1 cellular context compared by ENCODE assay signal in the genomic region with DNA sequence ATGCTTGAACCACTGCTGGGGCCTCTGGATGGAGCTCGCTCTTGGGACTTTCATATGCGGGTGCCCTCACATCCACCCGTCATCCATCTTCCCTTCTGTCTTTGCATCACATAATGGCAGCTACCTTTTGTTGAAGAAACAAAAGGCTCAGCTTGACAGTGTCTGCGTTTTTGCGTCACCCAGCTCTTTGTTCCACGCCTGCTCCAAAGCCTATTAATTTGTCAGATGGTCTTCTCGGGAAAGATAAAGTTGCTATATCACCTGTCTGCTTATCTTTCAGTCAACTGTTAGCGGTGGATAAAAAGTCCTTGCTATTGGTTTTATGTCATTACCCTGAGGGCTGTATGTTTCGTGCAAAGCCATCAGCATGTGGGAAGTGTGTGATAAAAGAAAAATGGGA.
TF ChIP-seq lines count a peak whose summit lies in the region.

No MANE protein-coding gene starts in this region.

TF ChIP-seq in K562, 482 proteins besides CTCF, POLR2A, EP300 and RAD21 (continued from another document and continues in another):
- TF ChIP-seq MYC (IDR thresholded peaks at IDR 0.05; ENCODE audit: low read depth, low read length) (0 out of 2 replicates have a peak, but pooled peaks have one; percentile 20), MYC (CRISPR knock-in tag; IDR thresholded peaks at IDR 0.05; ENCODE audit: borderline replicate concordance, low read depth) (no peak), JUN (IDR thresholded peaks at IDR 0.05; ENCODE audit: borderline replicate concordance, low read depth, low read length) (no peak), JUN (CRISPR knock-in tag; IDR thresholded peaks at IDR 0.05; ENCODE audit: borderline replicate concordance) (no peak), FOSL1 (tag; conservative IDR thresholded peaks at IDR 0.05) (0 out of 2 replicates have a peak, but pooled peaks have one; percentile 28), PPARD (CRISPR knock-in tag; IDR thresholded peaks at IDR 0.05) (no peak), ZNF449 (CRISPR knock-in tag; IDR thresholded peaks at IDR 0.05) (no peak), SNRNP70 (optimal IDR thresholded peaks at IDR 0.05; ENCODE audit: low read depth, low read length) (no peak), ZNF184 (CRISPR knock-in tag; IDR thresholded peaks at IDR 0.05) (no peak), ZMIZ1 (IDR thresholded peaks at IDR 0.05; ENCODE audit: low read depth in 2 of 2, low read length in 2 of 2) (no peak), CBFA2T3 (IDR thresholded peaks at IDR 0.05) (peak; percentile 92), MBD2 (IDR thresholded peaks at IDR 0.05; ENCODE audit: borderline replicate concordance, low read depth) (0 out of 2 replicates have a peak, but pooled peaks have one; percentile 18), ADNP (tag; IDR thresholded peaks at IDR 0.05) (no peak), DLX4 (CRISPR knock-in tag; IDR thresholded peaks at IDR 0.05) (no peak), ZNF384 (IDR thresholded peaks at IDR 0.05; ENCODE audit: low read depth, low read length) (no peak), NFE2 (IDR thresholded peaks at IDR 0.05; ENCODE audit: low read depth) (peak; percentile 27; the same call in 1 of the 2 replicates), SREBF1 (IDR thresholded peaks at IDR 0.05; ENCODE audit: borderline replicate concordance, low read depth, low read length) (no peak), ZNF197 (CRISPR knock-in tag; IDR thresholded peaks at IDR 0.05; ENCODE audit: low read depth) (no peak), TCF3 (CRISPR knock-in tag; IDR thresholded peaks at IDR 0.05) (peak; percentile 87), ZBTB8A (IDR thresholded peaks at IDR 0.05; ENCODE audit: partially characterized antibody) (no peak), STAG1 (CRISPR knock-in tag; IDR thresholded peaks at IDR 0.05; ENCODE audit: borderline replicate concordance) (no peak), SIRT6 (IDR thresholded peaks at IDR 0.05; ENCODE audit: low read depth, low read length) (no peak), HMGN3 (IDR thresholded peaks at IDR 0.05; ENCODE audit: borderline replicate concordance, extremely low read depth, insufficient read length, low read depth, low read length) (no peak), NCOA2 (IDR thresholded peaks at IDR 0.05; ENCODE audit: partially characterized antibody in 2 of 2) (no peak), ZFP36 (IDR thresholded peaks at IDR 0.05; ENCODE audit: low read depth, low read length, partially characterized antibody) (no peak), HINFP (tag; conservative IDR thresholded peaks at IDR 0.05; ENCODE audit: low read depth) (no peak), SP2 (IDR thresholded peaks at IDR 0.05; ENCODE audit: extremely low read depth, low read depth, low read length, poor library complexity, severe bottlenecking) (no peak), STAT5A (IDR thresholded peaks at IDR 0.05; ENCODE audit: borderline replicate concordance, low read length) (peak; percentile 53; the same call in 1 of the 2 replicates), MAFG (tag; conservative IDR thresholded peaks at IDR 0.05) (0 out of 2 replicates have a peak, but pooled peaks have one; percentile 17), ZNF124 (CRISPR knock-in tag; IDR thresholded peaks at IDR 0.05) (no peak), DACH1 (IDR thresholded peaks at IDR 0.05; ENCODE audit: partially characterized antibody) (no peak), ZNF644 (tag; IDR thresholded peaks at IDR 0.05; ENCODE audit: low read depth) (0 out of 2 replicates have a peak, but pooled peaks have one; percentile 47)
- TF ChIP-seq, protein P1, sequence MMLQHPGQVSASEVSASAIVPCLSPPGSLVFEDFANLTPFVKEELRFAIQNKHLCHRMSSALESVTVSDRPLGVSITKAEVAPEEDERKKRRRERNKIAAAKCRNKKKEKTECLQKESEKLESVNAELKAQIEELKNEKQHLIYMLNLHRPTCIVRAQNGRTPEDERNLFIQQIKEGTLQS (IDR thresholded peaks at IDR 0.05), result peak; percentile 25; the same call in 1 of the 2 replicates
- TF ChIP-seq, protein P1 (CRISPR knock-in tag; conservative IDR thresholded peaks at IDR 0.05), result no peak
- TF ChIP-seq, protein P2, sequence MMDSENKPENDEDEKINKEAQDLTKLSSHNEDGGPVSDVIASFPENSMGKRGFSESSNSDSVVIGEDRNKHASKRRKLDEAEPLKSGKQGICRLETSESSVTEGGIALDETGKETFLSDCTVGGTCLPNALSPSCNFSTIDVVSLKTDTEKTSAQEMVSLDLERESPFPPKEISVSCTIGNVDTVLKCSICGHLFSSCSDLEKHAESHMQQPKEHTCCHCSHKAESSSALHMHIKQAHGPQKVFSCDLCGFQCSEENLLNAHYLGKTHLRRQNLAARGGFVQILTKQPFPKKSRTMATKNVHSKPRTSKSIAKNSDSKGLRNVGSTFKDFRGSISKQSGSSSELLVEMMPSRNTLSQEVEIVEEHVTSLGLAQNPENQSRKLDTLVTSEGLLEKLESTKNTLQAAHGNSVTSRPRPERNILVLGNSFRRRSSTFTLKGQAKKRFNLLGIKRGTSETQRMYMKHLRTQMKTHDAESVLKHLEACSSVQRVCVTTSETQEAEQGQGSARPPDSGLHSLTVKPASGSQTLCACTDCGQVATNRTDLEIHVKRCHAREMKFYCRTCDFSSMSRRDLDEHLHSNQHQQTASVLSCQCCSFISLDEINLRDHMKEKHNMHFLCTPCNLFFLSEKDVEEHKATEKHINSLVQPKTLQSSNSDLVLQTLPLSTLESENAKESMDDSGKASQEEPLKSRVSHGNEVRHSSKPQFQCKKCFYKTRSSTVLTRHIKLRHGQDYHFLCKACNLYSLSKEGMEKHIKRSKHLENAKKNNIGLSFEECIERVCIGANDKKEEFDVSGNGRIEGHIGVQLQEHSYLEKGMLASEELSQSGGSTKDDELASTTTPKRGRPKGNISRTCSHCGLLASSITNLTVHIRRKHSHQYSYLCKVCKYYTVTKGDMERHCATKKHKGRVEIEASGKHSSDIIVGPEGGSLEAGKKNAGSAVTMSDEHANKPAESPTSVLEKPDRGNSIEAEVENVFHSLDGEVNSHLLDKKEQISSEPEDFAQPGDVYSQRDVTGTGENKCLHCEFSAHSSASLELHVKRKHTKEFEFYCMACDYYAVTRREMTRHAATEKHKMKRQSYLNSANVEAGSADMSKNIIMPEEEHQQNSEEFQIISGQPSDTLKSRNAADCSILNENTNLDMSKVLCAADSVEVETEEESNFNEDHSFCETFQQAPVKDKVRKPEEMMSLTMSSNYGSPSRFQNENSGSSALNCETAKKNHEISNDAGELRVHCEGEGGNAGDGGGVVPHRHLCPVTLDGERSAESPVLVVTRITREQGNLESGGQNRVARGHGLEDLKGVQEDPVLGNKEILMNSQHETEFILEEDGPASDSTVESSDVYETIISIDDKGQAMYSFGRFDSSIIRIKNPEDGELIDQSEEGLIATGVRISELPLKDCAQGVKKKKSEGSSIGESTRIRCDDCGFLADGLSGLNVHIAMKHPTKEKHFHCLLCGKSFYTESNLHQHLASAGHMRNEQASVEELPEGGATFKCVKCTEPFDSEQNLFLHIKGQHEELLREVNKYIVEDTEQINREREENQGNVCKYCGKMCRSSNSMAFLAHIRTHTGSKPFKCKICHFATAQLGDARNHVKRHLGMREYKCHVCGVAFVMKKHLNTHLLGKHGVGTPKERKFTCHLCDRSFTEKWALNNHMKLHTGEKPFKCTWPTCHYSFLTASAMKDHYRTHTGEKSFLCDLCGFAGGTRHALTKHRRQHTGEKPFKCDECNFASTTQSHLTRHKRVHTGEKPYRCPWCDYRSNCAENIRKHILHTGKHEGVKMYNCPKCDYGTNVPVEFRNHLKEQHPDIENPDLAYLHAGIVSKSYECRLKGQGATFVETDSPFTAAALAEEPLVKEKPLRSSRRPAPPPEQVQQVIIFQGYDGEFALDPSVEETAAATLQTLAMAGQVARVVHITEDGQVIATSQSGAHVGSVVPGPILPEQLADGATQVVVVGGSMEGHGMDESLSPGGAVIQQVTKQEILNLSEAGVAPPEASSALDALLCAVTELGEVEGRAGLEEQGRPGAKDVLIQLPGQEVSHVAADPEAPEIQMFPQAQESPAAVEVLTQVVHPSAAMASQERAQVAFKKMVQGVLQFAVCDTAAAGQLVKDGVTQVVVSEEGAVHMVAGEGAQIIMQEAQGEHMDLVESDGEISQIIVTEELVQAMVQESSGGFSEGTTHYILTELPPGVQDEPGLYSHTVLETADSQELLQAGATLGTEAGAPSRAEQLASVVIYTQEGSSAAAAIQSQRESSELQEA (IDR thresholded peaks at IDR 0.05; ENCODE audit: low read depth), result no peak
- TF ChIP-seq, protein P3, sequence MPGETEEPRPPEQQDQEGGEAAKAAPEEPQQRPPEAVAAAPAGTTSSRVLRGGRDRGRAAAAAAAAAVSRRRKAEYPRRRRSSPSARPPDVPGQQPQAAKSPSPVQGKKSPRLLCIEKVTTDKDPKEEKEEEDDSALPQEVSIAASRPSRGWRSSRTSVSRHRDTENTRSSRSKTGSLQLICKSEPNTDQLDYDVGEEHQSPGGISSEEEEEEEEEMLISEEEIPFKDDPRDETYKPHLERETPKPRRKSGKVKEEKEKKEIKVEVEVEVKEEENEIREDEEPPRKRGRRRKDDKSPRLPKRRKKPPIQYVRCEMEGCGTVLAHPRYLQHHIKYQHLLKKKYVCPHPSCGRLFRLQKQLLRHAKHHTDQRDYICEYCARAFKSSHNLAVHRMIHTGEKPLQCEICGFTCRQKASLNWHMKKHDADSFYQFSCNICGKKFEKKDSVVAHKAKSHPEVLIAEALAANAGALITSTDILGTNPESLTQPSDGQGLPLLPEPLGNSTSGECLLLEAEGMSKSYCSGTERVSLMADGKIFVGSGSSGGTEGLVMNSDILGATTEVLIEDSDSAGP (CRISPR knock-in tag; IDR thresholded peaks at IDR 0.05), result no peak
- TF ChIP-seq, protein P4, sequence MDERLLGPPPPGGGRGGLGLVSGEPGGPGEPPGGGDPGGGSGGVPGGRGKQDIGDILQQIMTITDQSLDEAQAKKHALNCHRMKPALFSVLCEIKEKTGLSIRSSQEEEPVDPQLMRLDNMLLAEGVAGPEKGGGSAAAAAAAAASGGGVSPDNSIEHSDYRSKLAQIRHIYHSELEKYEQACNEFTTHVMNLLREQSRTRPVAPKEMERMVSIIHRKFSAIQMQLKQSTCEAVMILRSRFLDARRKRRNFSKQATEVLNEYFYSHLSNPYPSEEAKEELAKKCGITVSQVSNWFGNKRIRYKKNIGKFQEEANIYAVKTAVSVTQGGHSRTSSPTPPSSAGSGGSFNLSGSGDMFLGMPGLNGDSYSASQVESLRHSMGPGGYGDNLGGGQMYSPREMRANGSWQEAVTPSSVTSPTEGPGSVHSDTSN (CRISPR knock-in tag; IDR thresholded peaks at IDR 0.05; ENCODE audit: low read depth), result no peak
- TF ChIP-seq, protein P4 (tag; conservative IDR thresholded peaks at IDR 0.05; ENCODE audit: low read depth), result 0 out of 2 replicates have a peak, but pooled peaks have one; percentile 9
